Comparison of ENCODE assay signal across 11 cellular contexts in the genomic region with DNA sequence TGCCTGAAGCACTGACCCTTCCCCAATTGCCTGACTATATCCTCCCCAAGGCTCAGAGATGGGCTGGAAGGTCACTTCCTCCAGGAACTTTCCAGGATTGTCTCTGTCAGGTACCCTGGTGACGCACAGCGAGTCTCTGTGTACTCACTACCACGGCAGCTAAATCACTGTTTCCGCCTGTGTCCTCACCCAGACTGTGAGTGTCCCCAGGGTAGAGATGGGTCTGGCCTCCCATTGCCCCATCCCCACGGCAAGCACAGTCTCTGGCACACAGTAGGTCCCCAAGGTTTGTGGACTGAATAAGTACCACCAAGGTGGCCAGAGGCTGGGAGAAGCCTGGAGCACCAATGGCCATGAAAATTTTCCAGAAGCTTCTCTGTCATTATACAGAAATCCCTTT.
DNase-seq lines count a peak whose midpoint lies in the region; ATAC-seq and TF ChIP-seq lines count a peak whose summit lies in the region.
"Had no signal": no experiment of that assay in that cellular context is flagged by ENCODE, and none has a peak within 500 bp of the region (broad histone marks: within the 10 kb centered on the region; RNA-seq: fewer than 3 reads in every experiment).

No MANE protein-coding gene starts in this region.

- H3K27ac ChIP-seq in OCI-LY3 (ENCODE audit: low read length) (peak overlapping the region; percentile 98), duodenal mucosa (ENCODE audit: low read depth, low read length) (no peak overlapping the region)

- no peak overlapping the region for H2AFZ ChIP-seq in OCI-LY3 (ENCODE audit: low read depth, low read length)

- H3K4me1 ChIP-seq in OCI-LY3 (ENCODE audit: low read length) (peaks cover 88% of the 10 kb centered on the region), duodenal mucosa (ENCODE audit: control insufficient read depth in 1 of 2, insufficient read depth in 2 of 2, low read length in 2 of 2) (peaks cover 29 to 64% of the 10 kb centered on the region in 2 donors)

- H4K20me1 ChIP-seq in OCI-LY3 (ENCODE audit: insufficient read depth, low read length) = no peaks in the 10 kb centered on the region

- no peak for ATAC-seq in activated CD8-positive, alpha-beta memory T cell treated with anti-CD3 and anti-CD28 coated beads, Interleukin-2, amount 10 ng/mL, durations not matched to agents 7 days and 5 days
- ATAC-seq in stimulated activated effector memory CD8-positive, alpha-beta T cell treated with anti-CD3 and anti-CD28 coated beads, Interleukin-12 subunit alpha, Interleukin-12 subunit beta, amount 100 ng/mL, for 72 hours = no peak

- H3K9me3 ChIP-seq in OCI-LY3 (ENCODE audit: insufficient read depth, low read length) = no peaks in the 10 kb centered on the region
- H3K9me3 ChIP-seq in duodenal mucosa (ENCODE audit: control insufficient read depth in 1 of 2, low read length in 2 of 2) = no peaks in the 10 kb centered on the region

- no peak overlapping the region for H3K9ac ChIP-seq in OCI-LY3 (ENCODE audit: low read length)
- peak overlapping the region; percentile 1 to 16 for H3K9ac ChIP-seq in duodenal mucosa (ENCODE audit: low read depth in 1 of 2, low read length in 2 of 2)

- CTCF ChIA-PET in activated CD8-positive, alpha-beta memory T cell treated with anti-CD3 and anti-CD28 coated beads, Interleukin-2, amount 10 ng/mL, durations not matched to agents 7 days and 5 days (lab: Charles Lee) = interaction anchor here (2.2 to 9.1 kb wide), 6 partner anchors 9 to 61 kb away, joined by 8 to 144 read pairs (median 28); no protein-coding TSS in a partner anchor

- no peaks in the 10 kb centered on the region for H3K27me3 Mint-ChIP-seq in activated CD8-positive, alpha-beta memory T cell treated with anti-CD3 and anti-CD28 coated beads, Interleukin-2, amount 10 ng/mL, durations not matched to agents 7 days and 5 days

- peaks cover 68% of the 10 kb centered on the region for H3K4me1 Mint-ChIP-seq in activated CD8-positive, alpha-beta memory T cell treated with anti-CD3 and anti-CD28 coated beads, Interleukin-2, amount 10 ng/mL, durations not matched to agents 7 days and 5 days
- H3K4me1 Mint-ChIP-seq in stimulated activated effector memory CD8-positive, alpha-beta T cell treated with anti-CD3 and anti-CD28 coated beads, Interleukin-12 subunit alpha, Interleukin-12 subunit beta, amount 100 ng/mL, for 72 hours = peaks cover 32% of the 10 kb centered on the region

- H3K79me2 ChIP-seq in OCI-LY3 (ENCODE audit: low read length) = no peaks in the 10 kb centered on the region

- H3K4me3 ChIP-seq in OCI-LY3 (ENCODE audit: low read length) = no peak overlapping the region
- no peak overlapping the region for H3K4me3 ChIP-seq in duodenal mucosa (ENCODE audit: low read depth in 1 of 2, low read length in 2 of 2)

- H3K36me3 Mint-ChIP-seq in activated CD8-positive, alpha-beta memory T cell treated with anti-CD3 and anti-CD28 coated beads, Interleukin-2, amount 10 ng/mL, durations not matched to agents 7 days and 5 days = no peaks in the 10 kb centered on the region
- H3K36me3 Mint-ChIP-seq in stimulated activated effector memory CD8-positive, alpha-beta T cell treated with anti-CD3 and anti-CD28 coated beads, Interleukin-12 subunit alpha, Interleukin-12 subunit beta, amount 100 ng/mL, for 72 hours = peaks cover 19% of the 10 kb centered on the region

- no peak for TF ChIP-seq CTCF in OCI-LY3 (IDR thresholded peaks at IDR 0.05; ENCODE audit: low read depth, low read length)

- peak overlapping the region; percentile 97 for H3K27ac Mint-ChIP-seq in activated CD8-positive, alpha-beta memory T cell treated with anti-CD3 and anti-CD28 coated beads, Interleukin-2, amount 10 ng/mL, durations not matched to agents 7 days and 5 days
- H3K27ac Mint-ChIP-seq in stimulated activated effector memory CD8-positive, alpha-beta T cell treated with anti-CD3 and anti-CD28 coated beads, Interleukin-12 subunit alpha, Interleukin-12 subunit beta, amount 100 ng/mL, for 72 hours = peak overlapping the region; percentile 96

- H3K27me3 ChIP-seq in OCI-LY3 (ENCODE audit: low read depth, low read length) = no peaks in the 10 kb centered on the region
- H3K27me3 ChIP-seq in duodenal mucosa (ENCODE audit: control insufficient read depth in 1 of 2, insufficient read depth in 2 of 2, low read length in 2 of 2) = no peaks in the 10 kb centered on the region

- peak overlapping the region; percentile 88 for H3K4me2 ChIP-seq in OCI-LY3 (ENCODE audit: low read length)

- no peak for DNase-seq in activated CD8-positive, alpha-beta memory T cell treated with anti-CD3 and anti-CD28 coated beads, Interleukin-2, amount 10 ng/mL, durations not matched to agents 7 days and 5 days
- DNase-seq in activated CD8-positive, alpha-beta memory T cell treated with anti-CD3 and anti-CD28 coated beads for 24 hours = no peak
- no peak for DNase-seq in stimulated activated effector memory CD8-positive, alpha-beta T cell treated with anti-CD3 and anti-CD28 coated beads, Interleukin-12 subunit alpha, Interleukin-12 subunit beta, amount 100 ng/mL, for 72 hours (ENCODE audit: low spot score in 2 of 2)
- DNase-seq in NK-92 (lab: John Stamatoyannopoulos, UW; ENCODE audit: unreplicated experiment) = no peak
- no peak for DNase-seq in COR-L47 (lab: John Stamatoyannopoulos, UW)
- DNase-seq in GOT3 (lab: John Stamatoyannopoulos, UW) = no peak
- DNase-seq: central memory CD4-positive, alpha-beta T cell; NCI-H1436 treated with DMSO at 0.1 percent for 48 hours; NCI-H524 had no signal

- peak overlapping the region; percentile 71 for H3K4me3 Mint-ChIP-seq in activated CD8-positive, alpha-beta memory T cell treated with anti-CD3 and anti-CD28 coated beads, Interleukin-2, amount 10 ng/mL, durations not matched to agents 7 days and 5 days
- H3K4me3 Mint-ChIP-seq in stimulated activated effector memory CD8-positive, alpha-beta T cell treated with anti-CD3 and anti-CD28 coated beads, Interleukin-12 subunit alpha, Interleukin-12 subunit beta, amount 100 ng/mL, for 72 hours = peak overlapping the region; percentile 78

- no peaks in the 10 kb centered on the region for H3K36me3 ChIP-seq in OCI-LY3 (replicated peaks; ENCODE audit: low read depth, low read length)
- no peaks in the 10 kb centered on the region for H3K36me3 ChIP-seq in duodenal mucosa (ENCODE audit: control insufficient read depth in 1 of 2, insufficient read depth in 2 of 2, low read length in 2 of 2)

- H3K9me3 Mint-ChIP-seq in activated CD8-positive, alpha-beta memory T cell treated with anti-CD3 and anti-CD28 coated beads, Interleukin-2, amount 10 ng/mL, durations not matched to agents 7 days and 5 days (ENCODE audit: low read depth) = no peaks in the 10 kb centered on the region
- H3K9me3 Mint-ChIP-seq in stimulated activated effector memory CD8-positive, alpha-beta T cell treated with anti-CD3 and anti-CD28 coated beads, Interleukin-12 subunit alpha, Interleukin-12 subunit beta, amount 100 ng/mL, for 72 hours = no peaks in the 10 kb centered on the region
